Comparison of ENCODE assay signal across 10 cellular contexts in the genomic region with DNA sequence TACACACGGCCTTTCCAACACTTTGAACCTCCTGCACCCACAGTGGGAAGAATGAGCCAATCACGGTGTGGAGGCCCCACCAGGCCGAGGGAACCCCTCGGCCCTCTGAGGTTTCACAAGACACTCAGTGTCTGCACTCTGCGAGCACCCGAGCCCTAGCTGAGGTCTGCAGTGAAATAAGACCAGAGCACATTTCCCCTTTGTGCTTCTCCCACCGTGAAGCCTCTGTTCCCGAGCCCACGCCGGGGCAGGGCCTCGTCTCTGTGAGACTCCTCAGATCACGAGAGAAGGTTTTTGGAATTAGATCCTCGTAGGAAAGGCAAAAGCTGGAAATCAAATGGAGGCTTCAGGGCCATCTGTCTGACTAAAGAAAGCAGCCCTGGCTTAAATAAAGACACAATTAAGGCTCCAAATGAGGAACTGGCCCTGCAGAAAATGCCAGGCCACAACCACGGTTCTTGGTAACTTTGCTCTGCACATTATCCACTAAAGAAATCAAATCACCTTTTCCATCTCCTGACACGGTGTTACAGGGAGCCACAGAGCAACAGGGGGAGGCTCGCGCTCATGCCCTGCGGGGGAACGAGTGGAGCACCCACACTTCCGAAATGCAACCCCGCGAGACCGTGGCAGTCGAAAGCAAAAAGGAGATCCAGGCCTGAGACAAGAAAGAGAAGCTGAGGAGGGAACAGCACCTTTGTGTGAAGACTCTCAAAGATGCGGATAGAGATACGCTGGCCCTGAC. TPM values are rescaled to one million over a fixed set of nuclear protein-coding genes. Genes with fewer than 3 reads are reported as not detected.
DNase-seq lines count a peak whose midpoint lies in the region; ATAC-seq and TF ChIP-seq lines count a peak whose summit lies in the region.
"Had no signal": no experiment of that assay in that cellular context is flagged by ENCODE, and none has a peak within 500 bp of the region (broad histone marks: within the 10 kb centered on the region; RNA-seq: fewer than 3 reads in every experiment).

No MANE protein-coding gene starts in this region.

- TF ChIP-seq CTCF in heart left ventricle (IDR thresholded peaks at IDR 0.05), result no peak

- H3K4me3 ChIP-seq in heart left ventricle (no peak overlapping the region), muscle layer of duodenum (ENCODE audit: low read depth in 1 of 2, low read length in 2 of 2) (no peak overlapping the region), aorta (ENCODE audit: low read length in 2 of 2) (no peak overlapping the region)

- WGBS in heart left ventricle, 4 donors, result 75 to 88% (median 84%) methylated on average over 26 of the region's 26 CpGs
- WGBS in aorta, 2 donors, result 93 to 94% methylated on average over 26 of the region's 26 CpGs

- peaks cover 47 to 100% (median 90%) of the 10 kb centered on the region in 12 donors for H3K4me1 ChIP-seq in heart left ventricle
- H3K4me1 ChIP-seq in muscle layer of duodenum (ENCODE audit: control insufficient read depth in 1 of 2, insufficient read depth in 2 of 2, low read length in 2 of 2), result peaks cover 35 to 65% of the 10 kb centered on the region in 2 donors
- H3K4me1 ChIP-seq in aorta (ENCODE audit: control insufficient read depth in 1 of 2, insufficient read depth in 2 of 2, low read length in 2 of 2), result peaks cover 0 to 4% of the 10 kb centered on the region in 2 donors

- no peak for TF ChIP-seq POLR2A in heart left ventricle (IDR thresholded peaks at IDR 0.05)

- no peak for ATAC-seq in heart left ventricle
- no peak for ATAC-seq in Right ventricle myocardium inferior
- ATAC-seq in aorta (ENCODE audit: low FRiP score), result no peak
- no peak for ATAC-seq in HG03039 (IDR thresholded peaks at IDR 0.05; ENCODE audit: unreplicated experiment)
- ATAC-seq in GM19023 (IDR thresholded peaks at IDR 0.05; ENCODE audit: unreplicated experiment), result no peak

- intact Hi-C loops in heart left ventricle (cut with DNase I), result loop anchor here in 7 of 10 donors (2.0 to 10.0 kb wide), 7 partner anchors 14 to 58 kb away; a partner anchor contains a TSS
- intact Hi-C loops in Right ventricle myocardium inferior (cut with DNase I), result loop anchor here (2.0 kb wide), 2 partner anchors 22 to 58 kb away; no protein-coding TSS in a partner anchor
- intact Hi-C loops in aorta (cut with DNase I), result no loop called here

- H3K36me3 ChIP-seq in heart left ventricle, result peaks cover 0 to 20% (median 4%) of the 10 kb centered on the region in 9 donors
- H3K36me3 ChIP-seq in muscle layer of duodenum (ENCODE audit: control insufficient read depth in 1 of 2, insufficient read depth in 2 of 2, low read length in 2 of 2), result peaks cover 5 to 9% of the 10 kb centered on the region in 2 donors
- H3K36me3 ChIP-seq in aorta (ENCODE audit: control insufficient read depth in 1 of 2, insufficient read depth in 2 of 2, low read length in 1 of 2), result no peaks in the 10 kb centered on the region

- H3K9me3 ChIP-seq in heart left ventricle, result no peaks in the 10 kb centered on the region
- no peaks in the 10 kb centered on the region for H3K9me3 ChIP-seq in muscle layer of duodenum (ENCODE audit: control insufficient read depth in 1 of 2, low read length in 2 of 2)
- H3K9me3 ChIP-seq in aorta (ENCODE audit: control insufficient read depth, low read length), result no peaks in the 10 kb centered on the region

- H3K27ac ChIP-seq in heart left ventricle (peak overlapping the region; percentile 88 to 97 (median 93)), angular gyrus (ENCODE audit: low read depth, low read length) (peak overlapping the region; percentile 95), muscle layer of duodenum (ENCODE audit: low read length) (peak overlapping the region; percentile 20), aorta (ENCODE audit: low read depth in 1 of 2, low read length in 2 of 2) (no peak overlapping the region)

- H3K27me3 ChIP-seq in heart left ventricle (no peaks in the 10 kb centered on the region), muscle layer of duodenum (ENCODE audit: low read depth, low read length) (no peaks in the 10 kb centered on the region), aorta (ENCODE audit: control insufficient read depth in 1 of 2, insufficient read depth in 2 of 2, low read length in 1 of 2) (no peaks in the 10 kb centered on the region)

- DNase-seq in heart left ventricle (no peak), Right ventricle myocardium inferior (ENCODE audit: missing footprints) (no peak), aorta (peak; percentile 56 to 69), kidney glomerular epithelial cell (lab: John Stamatoyannopoulos, UW) (no peak)
- DNase-seq: activated naive CD4-positive, alpha-beta T cell; stimulated activated naive CD4-positive, alpha-beta T cell treated with Interleukin-2 at 50 U/mL for 16 hours had no signal

RNA-seq across cellular contexts. Expression of a gene that starts 43.7 kb away (rescaled TPM):
- total RNA-seq in heart left ventricle (10 to 100 TPM; 30.2 to 57.7 (median 36.3) TPM), Right ventricle myocardium inferior (41.2 TPM), aorta (10 to 100 TPM; 13.4 to 20.6 TPM)
- polyA plus RNA-seq in heart left ventricle (10 to 100 TPM; 23.7 to 25.6 TPM), aorta (1 to 10 TPM; 5.1 to 5.9 TPM)

Comparison
In these comparisons a context has a peak if more than half of its experiments do, and no peak if none do; other contexts are left out.
1. DNase-seq: peak in aorta (2 of 2); none in heart left ventricle (0 of 5), Right ventricle myocardium inferior (single experiment) and kidney glomerular epithelial cell (single experiment).
2. H3K27ac ChIP-seq: peak in heart left ventricle (12 of 12), angular gyrus (single experiment) and muscle layer of duodenum (single experiment); none in aorta (0 of 2).
3. intact Hi-C loops: an anchor here in heart left ventricle (2.0 to 10.0 kb wide) and Right ventricle myocardium inferior (2.0 kb wide); none called in aorta.